ENCODE assay signal across 19 cellular contexts in the genomic region with DNA sequence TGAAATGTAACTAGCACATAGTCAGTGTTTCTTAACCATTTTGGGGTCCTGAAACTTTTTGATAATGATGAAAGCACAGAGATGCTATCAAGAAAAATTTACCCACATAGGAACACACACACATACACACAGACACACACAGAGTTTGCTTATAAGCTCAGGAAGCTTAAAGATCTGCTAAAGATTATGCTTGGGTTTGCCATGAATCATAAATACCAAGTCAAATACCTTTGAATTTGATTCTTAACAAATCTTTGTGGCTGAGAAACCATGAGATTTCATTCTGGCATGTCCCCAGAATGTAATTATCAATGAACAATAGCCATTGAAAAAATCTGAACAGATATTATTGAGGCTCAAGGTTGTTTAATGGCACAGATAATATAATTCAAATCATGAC.
DNase-seq lines count a peak whose midpoint lies in the region; ATAC-seq and TF ChIP-seq lines count a peak whose summit lies in the region.
"Had no signal": no experiment of that assay in that cellular context is flagged by ENCODE, and none has a peak within 500 bp of the region (broad histone marks: within the 10 kb centered on the region; RNA-seq: fewer than 3 reads in every experiment).

No MANE protein-coding gene starts in this region.

- H3K36me3 ChIP-seq in kidney epithelial cell (ENCODE audit: control insufficient read depth, insufficient read depth, low read length) (no peaks in the 10 kb centered on the region), upper lobe of right lung (no peaks in the 10 kb centered on the region)
- H3K36me3 ChIP-seq: BE2C had no signal

- DNase-seq in COLO829 (ENCODE audit: low spot score) (peak; percentile 3), ELR (ENCODE audit: low read depth) (peak; percentile 28), astrocyte of the hippocampus (ENCODE audit: low read depth, low spot score) (peak; percentile 6), kidney epithelial cell (ENCODE audit: low read depth) (peak; percentile 10), putamen (ENCODE audit: low spot score) (no peak), upper lobe of right lung (no peak)
- no peak for DNase-seq in activated CD4-positive, CD25-positive, alpha-beta regulatory T cell treated with anti-CD3 and anti-CD28 coated beads, Interleukin-2, amount 50 U/mL, for 72 hours
- DNase-seq: BE2C; CD4-positive, CD25-positive, alpha-beta regulatory T cell; COR-L47; DND-41; H9; NCI-H1092; NCI-H1694; SIG-M5 had no signal

- H3K4me3 ChIP-seq in kidney epithelial cell (ENCODE audit: low read depth, low read length) (no peak overlapping the region), upper lobe of right lung (no peak overlapping the region)
- H3K4me3 ChIP-seq: K562 had no signal

- no peak for ATAC-seq in upper lobe of right lung
- ATAC-seq: HepG2, K562, Panc1 had no signal

- H3K27ac ChIP-seq in upper lobe of right lung, result no peak overlapping the region
- H3K27ac ChIP-seq: HL-60 had no signal

- TF ChIP-seq CTCF in kidney epithelial cell (IDR thresholded peaks at IDR 0.05; ENCODE audit: insufficient read depth, low read length, poor library complexity, severe bottlenecking), result no peak
- TF ChIP-seq CTCF in upper lobe of right lung (IDR thresholded peaks at IDR 0.05), result no peak

- no peaks in the 10 kb centered on the region for H3K4me1 ChIP-seq in upper lobe of right lung
- H3K4me1 ChIP-seq: BE2C had no signal

- H3K27me3 ChIP-seq in kidney epithelial cell (ENCODE audit: control insufficient read depth, insufficient read depth, low read length), result no peaks in the 10 kb centered on the region
- H3K27me3 ChIP-seq in upper lobe of right lung, result no peaks in the 10 kb centered on the region
- H3K27me3 ChIP-seq: BE2C had no signal

- intact Hi-C loops in upper lobe of right lung (cut with DNase I), result no loop called here

- H3K9me3 ChIP-seq in upper lobe of right lung, result no peaks in the 10 kb centered on the region
- H3K9me3 ChIP-seq: BE2C had no signal

Comparison
In these comparisons a context has a peak if more than half of its experiments do, and no peak if none do; other contexts are left out.
1. DNase-seq: peak in COLO829 (single experiment), ELR (single experiment), astrocyte of the hippocampus (single experiment) and kidney epithelial cell (single experiment); none in putamen (single experiment), upper lobe of right lung (single experiment) and activated CD4-positive, CD25-positive, alpha-beta regulatory T cell treated with anti-CD3 and anti-CD28 coated beads, Interleukin-2, amount 50 U/mL, for 72 hours (single experiment).